In genomic region chr1:27555700-27556424, GRCh38 we compare ENCODE assay signal across 8 cellular contexts. TPM values are rescaled to one million over a fixed set of nuclear protein-coding genes. Genes with fewer than 3 reads are reported as not detected.
DNase-seq lines count a peak whose midpoint lies in the region; ATAC-seq and TF ChIP-seq lines count a peak whose summit lies in the region.

No MANE protein-coding gene starts in this region.

- H3K27me3 ChIP-seq in adrenal gland (no peaks in the 10 kb centered on the region), mesendoderm (ENCODE audit: insufficient read depth, low read length, poor library complexity) (no peaks in the 10 kb centered on the region)

- peak; percentile 38 for ATAC-seq in Right ventricle myocardium inferior
- ATAC-seq in HG03432 (IDR thresholded peaks at IDR 0.05; ENCODE audit: unreplicated experiment): no peak

- TF ChIP-seq POLR2A in adrenal gland (IDR thresholded peaks at IDR 0.05): no peak

- peak overlapping the region; percentile 2 for H3K18ac ChIP-seq in mesendoderm (ENCODE audit: low read length)

- no peak overlapping the region for H3K4me3 ChIP-seq in adrenal gland
- H3K4me3 ChIP-seq in mesendoderm (ENCODE audit: low read length): no peak overlapping the region

- H4K5ac ChIP-seq in mesendoderm (ENCODE audit: low read length): no peak overlapping the region

- H3K9me3 ChIP-seq in adrenal gland (replicated peaks in 1 of 3): no peaks in the 10 kb centered on the region

- intact Hi-C loops in Right ventricle myocardium inferior (cut with DNase I): loop anchor here (5.0 kb wide), 2 partner anchors 64 to 96 kb away; partner anchors contain the start of gene WASF2
- intact Hi-C loops in cardiac septum (cut with DNase I): loop anchor here (2.0 to 5.0 kb wide), 5 partner anchors 49 to 151 kb away; partner anchors contain the start of genes AHDC1 and WASF2
- intact Hi-C loops in adrenal gland (cut with DNase I): loop anchor here (2.0 to 10.0 kb wide), 3 partner anchors 46 to 151 kb away; partner anchors contain the start of gene AHDC1 (in 2 of the 2)

- WGBS in adrenal gland, 4 donors: 15 to 28% (median 25%) methylated on average over 2 to 12 of the region's 12 CpGs
- WGBS in mesendoderm (ENCODE audit: extremely low coverage, insufficient coverage, low lambda C conversion rate): no CpG with 5 or more reads among the region's 12 CpGs

- peaks cover 6% of the 10 kb centered on the region for H3K79me2 ChIP-seq in mesendoderm (ENCODE audit: control insufficient read depth, insufficient read depth, low read length)

- H2BK5ac ChIP-seq in mesendoderm (ENCODE audit: low read length): peak overlapping the region; percentile 54

- peak overlapping the region; percentile 37 for H3K9ac ChIP-seq in mesendoderm (ENCODE audit: low read length)

- DNase-seq in Right ventricle myocardium inferior (ENCODE audit: missing footprints) (peak; percentile 80), cardiac septum (ENCODE audit: low spot score) (no peak), adrenal gland (peak in 4 of 7 donors; percentile 50 to 55 (median 52)), mesendoderm (peak; percentile 85), NCI-H187 treated with DMSO at 0.1 percent for 48 hours (lab: John Stamatoyannopoulos, UW) (no peak), nucleus accumbens (lab: John Stamatoyannopoulos, UW) (no peak), pons (ENCODE audit: low spot score) (no peak)

- no peak overlapping the region for H3K23ac ChIP-seq in mesendoderm (ENCODE audit: low read length)

- H3K36me3 ChIP-seq in adrenal gland (replicated peaks in 1 of 2) (peaks cover 0 to 38% of the 10 kb centered on the region in 2 donors), mesendoderm (ENCODE audit: control insufficient read depth, insufficient read depth, low read length) (no peaks in the 10 kb centered on the region)

- H3K27ac ChIP-seq in adrenal gland (peak overlapping the region in 4 of 5 donors; percentile 11 to 96 (median 86)), mesendoderm (ENCODE audit: low read depth, low read length) (peak overlapping the region; percentile 32)

- TF ChIP-seq CTCF in adrenal gland (IDR thresholded peaks at IDR 0.05): no peak

- H2BK120ac ChIP-seq in mesendoderm (ENCODE audit: low read depth, low read length): no peak overlapping the region

- peak overlapping the region; percentile 21 for H3K4ac ChIP-seq in mesendoderm (ENCODE audit: low read depth, low read length)

- H2AK5ac ChIP-seq in mesendoderm (ENCODE audit: low read length): no peak overlapping the region

- H3K4me1 ChIP-seq in adrenal gland (replicated peaks in 1 of 2): peaks cover 40 to 57% of the 10 kb centered on the region in 2 donors
- H3K4me1 ChIP-seq in mesendoderm (ENCODE audit: control insufficient read depth, low read depth, low read length): peaks cover 19% of the 10 kb centered on the region

- no peak overlapping the region for H4K8ac ChIP-seq in mesendoderm (ENCODE audit: low read depth, low read length)

- peak overlapping the region; percentile 71 for H3K56ac ChIP-seq in mesendoderm (ENCODE audit: low read length)

- no peak overlapping the region for H3K4me2 ChIP-seq in mesendoderm (ENCODE audit: low read length)

- H2BK15ac ChIP-seq in mesendoderm (replicated peaks; ENCODE audit: low read depth): no peak overlapping the region

- H3K79me1 ChIP-seq in mesendoderm (ENCODE audit: low read length): peaks cover 9% of the 10 kb centered on the region

RNA-seq across cellular contexts. Expression of gene AHDC1, which starts 48.1 kb away (rescaled TPM):
- total RNA-seq in Right ventricle myocardium inferior (51.2 TPM), cardiac septum (57.7 TPM), adrenal gland (100 to 1,000 TPM in 1 of 8 donors, 10 to 100 TPM in 7; 43.9 to 111 (median 71.8) TPM)
- polyA plus RNA-seq in adrenal gland: 10 to 100 TPM; 10.4 to 98.5 (median 27.0) TPM
- 8.1 TPM for polyA plus RNA-seq in mesendoderm (2013, experiment 1 of 2)
- 8.0 TPM for polyA plus RNA-seq in mesendoderm (2013, experiment 2 of 2)

Comparison
In these comparisons a context has a peak if more than half of its experiments do, and no peak if none do; other contexts are left out.
1. DNase-seq: peak in Right ventricle myocardium inferior (single experiment), adrenal gland (4 of 7) and mesendoderm (single experiment); none in cardiac septum (single experiment), NCI-H187 treated with DMSO at 0.1 percent for 48 hours (single experiment), nucleus accumbens (0 of 56) and pons (single experiment).